10 cellular contexts compared by ENCODE assay signal in the genomic region with DNA sequence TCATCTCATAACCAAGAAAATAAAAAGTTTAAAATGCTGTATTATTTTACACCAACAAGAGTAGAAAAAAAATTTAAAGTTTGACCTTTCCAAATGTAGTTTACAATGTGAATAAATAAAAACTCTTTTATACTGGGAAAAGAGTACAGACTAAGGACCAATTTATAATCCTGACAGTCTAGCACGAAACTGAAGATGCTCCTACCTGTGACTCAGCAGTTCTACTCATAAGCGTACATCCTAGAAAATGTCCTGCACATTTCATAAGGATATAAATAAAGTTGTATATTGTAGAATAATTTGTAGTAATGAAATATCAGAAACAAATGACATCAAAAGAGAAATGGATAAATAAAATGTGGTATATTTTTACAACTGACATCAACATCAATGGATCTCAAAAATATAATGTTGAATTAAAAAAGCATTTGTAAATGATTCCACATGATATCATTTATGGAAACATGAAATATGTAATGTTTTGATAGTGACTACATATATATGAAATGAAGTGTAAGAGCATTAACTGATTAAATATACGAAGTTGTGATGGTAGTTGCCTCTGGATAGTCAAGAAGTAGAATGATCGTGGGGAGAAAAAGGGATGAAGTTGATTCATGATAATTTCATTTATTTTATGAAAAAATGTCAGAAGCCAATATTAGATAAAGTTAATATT.
"Had no signal": no experiment of that assay in that cellular context is flagged by ENCODE, and none has a peak within 500 bp of the region (broad histone marks: within the 10 kb centered on the region; RNA-seq: fewer than 3 reads in every experiment).

No MANE protein-coding gene starts in this region.

- H3K27me3 ChIP-seq: colonic mucosa, gastroesophageal sphincter, right atrium auricular region, spleen, tibial nerve had no signal

- H3K27ac ChIP-seq: colonic mucosa, gastroesophageal sphincter, right atrium auricular region, spleen, tibial nerve had no signal

- H3K4me1 ChIP-seq: colonic mucosa, gastroesophageal sphincter, spleen, tibial nerve had no signal

- ATAC-seq: gastroesophageal sphincter; stimulated activated naive B cell treated with anti-CD40 and anti-IgM and Interleukin-4, amounts not matched to agents 10 μg/mL and 1 μg/mL and 100 μg/mL, for 72 hours had no signal

- DNase-seq: activated naive CD4-positive, alpha-beta T cell treated with anti-CD3 and anti-CD28 coated beads, Interleukin-2, amount 50 U/mL, for 16 hours; amniotic stem cell; colonic mucosa; naive B cell; spleen; stimulated activated CD4-positive, alpha-beta T cell treated with anti-CD3 and anti-CD28 coated beads, Interleukin-1b, Interleukin-23, amount 100 ng/mL, for 48 hours; stimulated activated naive B cell treated with anti-CD40 and anti-IgM and Interleukin-4, amounts not matched to agents 10 μg/mL and 1 μg/mL and 100 μg/mL, for 72 hours had no signal

- H3K9me3 ChIP-seq: colonic mucosa, gastroesophageal sphincter, right atrium auricular region, spleen, tibial nerve had no signal

- H3K4me3 ChIP-seq: colonic mucosa, gastroesophageal sphincter, right atrium auricular region, spleen, tibial nerve had no signal

- H3K36me3 ChIP-seq: colonic mucosa, gastroesophageal sphincter, right atrium auricular region, spleen, tibial nerve had no signal
